In the genomic region with DNA sequence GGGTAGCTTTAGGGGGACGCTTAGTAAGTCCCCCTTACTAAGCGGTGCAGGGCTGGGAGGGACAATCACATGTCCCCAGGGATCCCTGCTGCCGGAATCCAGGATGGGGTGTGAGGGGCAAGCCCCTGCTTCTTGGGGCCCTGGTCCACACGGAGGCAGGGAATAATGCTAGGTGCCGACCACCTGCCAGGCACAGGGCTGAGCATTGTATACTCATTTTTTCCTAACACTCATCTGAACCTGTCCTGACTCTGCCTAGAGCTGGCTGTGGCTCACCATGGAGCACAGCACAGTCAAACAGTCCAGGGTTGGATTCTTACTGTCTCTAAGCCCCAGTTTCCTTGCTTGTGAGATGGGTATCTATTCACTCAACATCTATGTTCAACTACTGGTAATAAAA, we compare ENCODE assay signal across 1 cellular context.
TF ChIP-seq lines count a peak whose summit lies in the region.

No MANE protein-coding gene starts in this region.

TF ChIP-seq in endothelial cell of umbilical vein, 7 proteins besides CTCF, POLR2A, EP300 and RAD21:
- TF ChIP-seq POLR2AphosphoS5 (IDR thresholded peaks at IDR 0.05; ENCODE audit: insufficient read depth, low read depth, low read length): no peak
